20 cellular contexts compared by ENCODE assay signal in the genomic region with DNA sequence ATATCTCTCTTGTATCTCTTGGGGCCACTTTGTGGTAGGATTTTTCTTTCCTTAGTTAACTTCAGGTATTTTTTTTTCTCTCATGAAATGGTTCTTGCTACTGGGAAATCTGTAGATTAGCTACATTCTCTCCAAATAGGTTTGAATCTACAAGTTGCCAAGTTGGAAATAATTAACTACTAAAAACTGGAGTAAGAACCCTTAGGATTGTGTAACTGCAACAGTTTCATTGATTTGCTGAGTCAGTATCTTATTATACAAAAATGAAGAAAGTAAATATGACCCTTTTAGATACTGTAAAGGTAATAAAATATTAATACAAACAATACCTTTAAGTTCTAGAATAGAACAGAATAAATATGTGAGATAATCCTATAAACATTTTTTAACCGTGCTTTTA.
"Had no signal": no experiment of that assay in that cellular context is flagged by ENCODE, and none has a peak within 500 bp of the region (broad histone marks: within the 10 kb centered on the region; RNA-seq: fewer than 3 reads in every experiment).

No MANE protein-coding gene starts in this region.

- H3K4me1 ChIP-seq: SJSA1 had no signal

- H3K27me3 ChIP-seq: SJSA1 had no signal

- H3K4me3 ChIP-seq: SJSA1, SK-N-MC had no signal

- FAIRE-seq: RCC 7860 had no signal

- H3K9me3 ChIP-seq: SJSA1 had no signal

- H3K27ac ChIP-seq: SJSA1, SK-N-MC had no signal

- DNase-seq: KBM-7, MV-4-11, NCI-H1048, NCI-H1105, NCI-H1417 treated with DMSO at 0.1 percent for 48 hours, NCI-H146, NCI-H1694 treated with DMSO at 0.1 percent for 48 hours, NCI-H1930, NCI-H2081, NCI-H2107, NCI-H2227 treated with DMSO at 0.1 percent for 48 hours, NCI-H524, NCI-H526 treated with DMSO at 0.1 percent for 48 hours, NCI-H748 treated with DMSO at 0.1 percent for 48 hours, Right ventricle myocardium superior, RPMI8226, SIG-M5 had no signal

- H3K36me3 ChIP-seq: SJSA1 had no signal
